ENCODE assay signal across 1 cellular context in the genomic region with DNA sequence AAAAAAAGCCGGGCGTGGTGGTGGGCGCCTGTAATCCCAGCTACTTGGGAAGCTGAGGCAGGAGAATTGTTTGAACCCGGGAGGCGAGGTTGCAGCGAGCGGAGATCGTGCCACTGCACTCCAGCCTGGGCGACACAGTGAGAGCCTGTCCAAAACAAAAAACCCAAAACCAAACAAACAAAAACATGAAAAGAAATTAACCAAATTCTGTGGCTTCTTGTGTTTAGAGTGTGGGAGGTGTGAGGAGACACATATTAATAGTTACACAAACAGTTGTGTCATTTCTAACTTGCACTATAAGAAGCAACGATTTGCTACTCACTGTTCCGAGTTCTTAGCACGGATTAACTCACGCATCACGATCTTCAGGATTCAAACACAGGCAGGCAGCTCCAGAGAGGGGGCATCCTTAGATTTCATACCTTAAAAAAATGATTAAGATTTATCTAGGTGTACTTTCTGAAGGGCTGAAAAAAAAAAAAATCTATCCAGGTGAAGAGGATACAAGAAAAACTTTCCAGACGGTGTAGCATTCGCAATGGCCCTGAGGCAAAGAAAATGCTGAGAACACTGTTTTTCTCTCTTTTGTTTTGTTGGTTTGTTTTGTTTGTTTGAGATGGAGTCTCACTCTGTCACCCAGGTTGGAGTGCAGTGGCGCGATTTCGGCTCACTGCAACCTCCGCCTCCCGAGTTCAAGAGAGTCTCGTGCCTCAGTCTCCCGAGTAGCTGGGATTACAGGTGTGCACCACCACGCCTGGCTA.
A peak's percentile ranks its signal among the peaks of the same experiment; 100 is the strongest.
TF ChIP-seq lines count a peak whose summit lies in the region.

No MANE protein-coding gene starts in this region.

TF ChIP-seq in K562, 482 proteins besides CTCF, POLR2A, EP300 and RAD21 (continued from another document and continues in another):
- TF ChIP-seq, protein P1, sequence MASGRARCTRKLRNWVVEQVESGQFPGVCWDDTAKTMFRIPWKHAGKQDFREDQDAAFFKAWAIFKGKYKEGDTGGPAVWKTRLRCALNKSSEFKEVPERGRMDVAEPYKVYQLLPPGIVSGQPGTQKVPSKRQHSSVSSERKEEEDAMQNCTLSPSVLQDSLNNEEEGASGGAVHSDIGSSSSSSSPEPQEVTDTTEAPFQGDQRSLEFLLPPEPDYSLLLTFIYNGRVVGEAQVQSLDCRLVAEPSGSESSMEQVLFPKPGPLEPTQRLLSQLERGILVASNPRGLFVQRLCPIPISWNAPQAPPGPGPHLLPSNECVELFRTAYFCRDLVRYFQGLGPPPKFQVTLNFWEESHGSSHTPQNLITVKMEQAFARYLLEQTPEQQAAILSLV (tag; IDR thresholded peaks at IDR 0.05): no peak
- no peak for TF ChIP-seq JUN (IDR thresholded peaks at IDR 0.05; ENCODE audit: borderline replicate concordance, low read depth, low read length)
- TF ChIP-seq JUN (CRISPR knock-in tag; IDR thresholded peaks at IDR 0.05; ENCODE audit: borderline replicate concordance): no peak
- no peak for TF ChIP-seq NFE2L1 (tag; IDR thresholded peaks at IDR 0.05; ENCODE audit: borderline replicate concordance, low read depth)
- no peak for TF ChIP-seq FOXM1 (IDR thresholded peaks at IDR 0.05; ENCODE audit: low read depth)
- no peak for TF ChIP-seq FOXM1 (CRISPR knock-in tag; IDR thresholded peaks at IDR 0.05; ENCODE audit: low read depth)
- peak; percentile 68; the same call in 1 of the 2 replicates for TF ChIP-seq HLTF (IDR thresholded peaks at IDR 0.05)
- TF ChIP-seq, protein P2, sequence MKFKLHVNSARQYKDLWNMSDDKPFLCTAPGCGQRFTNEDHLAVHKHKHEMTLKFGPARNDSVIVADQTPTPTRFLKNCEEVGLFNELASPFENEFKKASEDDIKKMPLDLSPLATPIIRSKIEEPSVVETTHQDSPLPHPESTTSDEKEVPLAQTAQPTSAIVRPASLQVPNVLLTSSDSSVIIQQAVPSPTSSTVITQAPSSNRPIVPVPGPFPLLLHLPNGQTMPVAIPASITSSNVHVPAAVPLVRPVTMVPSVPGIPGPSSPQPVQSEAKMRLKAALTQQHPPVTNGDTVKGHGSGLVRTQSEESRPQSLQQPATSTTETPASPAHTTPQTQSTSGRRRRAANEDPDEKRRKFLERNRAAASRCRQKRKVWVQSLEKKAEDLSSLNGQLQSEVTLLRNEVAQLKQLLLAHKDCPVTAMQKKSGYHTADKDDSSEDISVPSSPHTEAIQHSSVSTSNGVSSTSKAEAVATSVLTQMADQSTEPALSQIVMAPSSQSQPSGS (CRISPR knock-in tag; IDR thresholded peaks at IDR 0.05): no peak
- no peak for TF ChIP-seq POLR2AphosphoS5 (IDR thresholded peaks at IDR 0.05; ENCODE audit: control insufficient read depth, insufficient read depth, low read depth, low read length)
- TF ChIP-seq MIER1 (IDR thresholded peaks at IDR 0.05; ENCODE audit: low read depth): no peak
- no peak for TF ChIP-seq RBM25 (IDR thresholded peaks at IDR 0.05; ENCODE audit: low read depth, low read length, severe bottlenecking)
- TF ChIP-seq, protein P3, sequence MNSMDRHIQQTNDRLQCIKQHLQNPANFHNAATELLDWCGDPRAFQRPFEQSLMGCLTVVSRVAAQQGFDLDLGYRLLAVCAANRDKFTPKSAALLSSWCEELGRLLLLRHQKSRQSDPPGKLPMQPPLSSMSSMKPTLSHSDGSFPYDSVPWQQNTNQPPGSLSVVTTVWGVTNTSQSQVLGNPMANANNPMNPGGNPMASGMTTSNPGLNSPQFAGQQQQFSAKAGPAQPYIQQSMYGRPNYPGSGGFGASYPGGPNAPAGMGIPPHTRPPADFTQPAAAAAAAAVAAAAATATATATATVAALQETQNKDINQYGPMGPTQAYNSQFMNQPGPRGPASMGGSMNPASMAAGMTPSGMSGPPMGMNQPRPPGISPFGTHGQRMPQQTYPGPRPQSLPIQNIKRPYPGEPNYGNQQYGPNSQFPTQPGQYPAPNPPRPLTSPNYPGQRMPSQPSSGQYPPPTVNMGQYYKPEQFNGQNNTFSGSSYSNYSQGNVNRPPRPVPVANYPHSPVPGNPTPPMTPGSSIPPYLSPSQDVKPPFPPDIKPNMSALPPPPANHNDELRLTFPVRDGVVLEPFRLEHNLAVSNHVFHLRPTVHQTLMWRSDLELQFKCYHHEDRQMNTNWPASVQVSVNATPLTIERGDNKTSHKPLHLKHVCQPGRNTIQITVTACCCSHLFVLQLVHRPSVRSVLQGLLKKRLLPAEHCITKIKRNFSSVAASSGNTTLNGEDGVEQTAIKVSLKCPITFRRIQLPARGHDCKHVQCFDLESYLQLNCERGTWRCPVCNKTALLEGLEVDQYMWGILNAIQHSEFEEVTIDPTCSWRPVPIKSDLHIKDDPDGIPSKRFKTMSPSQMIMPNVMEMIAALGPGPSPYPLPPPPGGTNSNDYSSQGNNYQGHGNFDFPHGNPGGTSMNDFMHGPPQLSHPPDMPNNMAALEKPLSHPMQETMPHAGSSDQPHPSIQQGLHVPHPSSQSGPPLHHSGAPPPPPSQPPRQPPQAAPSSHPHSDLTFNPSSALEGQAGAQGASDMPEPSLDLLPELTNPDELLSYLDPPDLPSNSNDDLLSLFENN (IDR thresholded peaks at IDR 0.05; ENCODE audit: low read depth in 2 of 2, low read length in 2 of 2): no peak
- no peak for TF ChIP-seq BHLHE40 (IDR thresholded peaks at IDR 0.05; ENCODE audit: low read length)
- TF ChIP-seq, protein P4, sequence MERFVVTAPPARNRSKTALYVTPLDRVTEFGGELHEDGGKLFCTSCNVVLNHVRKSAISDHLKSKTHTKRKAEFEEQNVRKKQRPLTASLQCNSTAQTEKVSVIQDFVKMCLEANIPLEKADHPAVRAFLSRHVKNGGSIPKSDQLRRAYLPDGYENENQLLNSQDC (CRISPR knock-in tag; IDR thresholded peaks at IDR 0.05): no peak
- no peak for TF ChIP-seq CHD2 (IDR thresholded peaks at IDR 0.05; ENCODE audit: low read depth, low read length)
- no peak for TF ChIP-seq ZNF23 (CRISPR knock-in tag; IDR thresholded peaks at IDR 0.05)
- no peak for TF ChIP-seq PCBP2 (IDR thresholded peaks at IDR 0.05; ENCODE audit: low read depth, low read length, poor library complexity, severe bottlenecking)
- no peak for TF ChIP-seq ZNF121 (CRISPR knock-in tag; conservative IDR thresholded peaks at IDR 0.05)
- TF ChIP-seq, protein P5, sequence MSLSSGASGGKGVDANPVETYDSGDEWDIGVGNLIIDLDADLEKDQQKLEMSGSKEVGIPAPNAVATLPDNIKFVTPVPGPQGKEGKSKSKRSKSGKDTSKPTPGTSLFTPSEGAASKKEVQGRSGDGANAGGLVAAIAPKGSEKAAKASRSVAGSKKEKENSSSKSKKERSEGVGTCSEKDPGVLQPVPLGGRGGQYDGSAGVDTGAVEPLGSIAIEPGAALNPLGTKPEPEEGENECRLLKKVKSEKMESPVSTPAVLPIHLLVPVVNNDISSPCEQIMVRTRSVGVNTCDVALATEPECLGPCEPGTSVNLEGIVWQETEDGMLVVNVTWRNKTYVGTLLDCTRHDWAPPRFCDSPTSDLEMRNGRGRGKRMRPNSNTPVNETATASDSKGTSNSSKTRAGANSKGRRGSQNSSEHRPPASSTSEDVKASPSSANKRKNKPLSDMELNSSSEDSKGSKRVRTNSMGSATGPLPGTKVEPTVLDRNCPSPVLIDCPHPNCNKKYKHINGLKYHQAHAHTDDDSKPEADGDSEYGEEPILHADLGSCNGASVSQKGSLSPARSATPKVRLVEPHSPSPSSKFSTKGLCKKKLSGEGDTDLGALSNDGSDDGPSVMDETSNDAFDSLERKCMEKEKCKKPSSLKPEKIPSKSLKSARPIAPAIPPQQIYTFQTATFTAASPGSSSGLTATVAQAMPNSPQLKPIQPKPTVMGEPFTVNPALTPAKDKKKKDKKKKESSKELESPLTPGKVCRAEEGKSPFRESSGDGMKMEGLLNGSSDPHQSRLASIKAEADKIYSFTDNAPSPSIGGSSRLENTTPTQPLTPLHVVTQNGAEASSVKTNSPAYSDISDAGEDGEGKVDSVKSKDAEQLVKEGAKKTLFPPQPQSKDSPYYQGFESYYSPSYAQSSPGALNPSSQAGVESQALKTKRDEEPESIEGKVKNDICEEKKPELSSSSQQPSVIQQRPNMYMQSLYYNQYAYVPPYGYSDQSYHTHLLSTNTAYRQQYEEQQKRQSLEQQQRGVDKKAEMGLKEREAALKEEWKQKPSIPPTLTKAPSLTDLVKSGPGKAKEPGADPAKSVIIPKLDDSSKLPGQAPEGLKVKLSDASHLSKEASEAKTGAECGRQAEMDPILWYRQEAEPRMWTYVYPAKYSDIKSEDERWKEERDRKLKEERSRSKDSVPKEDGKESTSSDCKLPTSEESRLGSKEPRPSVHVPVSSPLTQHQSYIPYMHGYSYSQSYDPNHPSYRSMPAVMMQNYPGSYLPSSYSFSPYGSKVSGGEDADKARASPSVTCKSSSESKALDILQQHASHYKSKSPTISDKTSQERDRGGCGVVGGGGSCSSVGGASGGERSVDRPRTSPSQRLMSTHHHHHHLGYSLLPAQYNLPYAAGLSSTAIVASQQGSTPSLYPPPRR (CRISPR knock-in tag; IDR thresholded peaks at IDR 0.05; ENCODE audit: borderline replicate concordance): no peak
- TF ChIP-seq NFATC3 (IDR thresholded peaks at IDR 0.05): 0 out of 2 replicates have a peak, but pooled peaks have one; percentile 12
- no peak for TF ChIP-seq PRMT5 (CRISPR knock-in tag; IDR thresholded peaks at IDR 0.05)
- TF ChIP-seq WHSC1 (IDR thresholded peaks at IDR 0.05; ENCODE audit: low read length): no peak
- no peak for TF ChIP-seq KAT8 (IDR thresholded peaks at IDR 0.05; ENCODE audit: low read depth)
- TF ChIP-seq, protein P6, sequence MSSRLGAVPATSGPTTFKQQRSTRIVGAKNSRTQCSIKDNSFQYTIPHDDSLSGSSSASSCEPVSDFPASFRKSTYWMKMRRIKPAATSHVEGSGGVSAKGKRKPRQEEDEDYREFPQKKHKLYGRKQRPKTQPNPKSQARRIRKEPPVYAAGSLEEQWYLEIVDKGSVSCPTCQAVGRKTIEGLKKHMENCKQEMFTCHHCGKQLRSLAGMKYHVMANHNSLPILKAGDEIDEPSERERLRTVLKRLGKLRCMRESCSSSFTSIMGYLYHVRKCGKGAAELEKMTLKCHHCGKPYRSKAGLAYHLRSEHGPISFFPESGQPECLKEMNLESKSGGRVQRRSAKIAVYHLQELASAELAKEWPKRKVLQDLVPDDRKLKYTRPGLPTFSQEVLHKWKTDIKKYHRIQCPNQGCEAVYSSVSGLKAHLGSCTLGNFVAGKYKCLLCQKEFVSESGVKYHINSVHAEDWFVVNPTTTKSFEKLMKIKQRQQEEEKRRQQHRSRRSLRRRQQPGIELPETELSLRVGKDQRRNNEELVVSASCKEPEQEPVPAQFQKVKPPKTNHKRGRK (tag; IDR thresholded peaks at IDR 0.05): no peak
- TF ChIP-seq, protein P7, sequence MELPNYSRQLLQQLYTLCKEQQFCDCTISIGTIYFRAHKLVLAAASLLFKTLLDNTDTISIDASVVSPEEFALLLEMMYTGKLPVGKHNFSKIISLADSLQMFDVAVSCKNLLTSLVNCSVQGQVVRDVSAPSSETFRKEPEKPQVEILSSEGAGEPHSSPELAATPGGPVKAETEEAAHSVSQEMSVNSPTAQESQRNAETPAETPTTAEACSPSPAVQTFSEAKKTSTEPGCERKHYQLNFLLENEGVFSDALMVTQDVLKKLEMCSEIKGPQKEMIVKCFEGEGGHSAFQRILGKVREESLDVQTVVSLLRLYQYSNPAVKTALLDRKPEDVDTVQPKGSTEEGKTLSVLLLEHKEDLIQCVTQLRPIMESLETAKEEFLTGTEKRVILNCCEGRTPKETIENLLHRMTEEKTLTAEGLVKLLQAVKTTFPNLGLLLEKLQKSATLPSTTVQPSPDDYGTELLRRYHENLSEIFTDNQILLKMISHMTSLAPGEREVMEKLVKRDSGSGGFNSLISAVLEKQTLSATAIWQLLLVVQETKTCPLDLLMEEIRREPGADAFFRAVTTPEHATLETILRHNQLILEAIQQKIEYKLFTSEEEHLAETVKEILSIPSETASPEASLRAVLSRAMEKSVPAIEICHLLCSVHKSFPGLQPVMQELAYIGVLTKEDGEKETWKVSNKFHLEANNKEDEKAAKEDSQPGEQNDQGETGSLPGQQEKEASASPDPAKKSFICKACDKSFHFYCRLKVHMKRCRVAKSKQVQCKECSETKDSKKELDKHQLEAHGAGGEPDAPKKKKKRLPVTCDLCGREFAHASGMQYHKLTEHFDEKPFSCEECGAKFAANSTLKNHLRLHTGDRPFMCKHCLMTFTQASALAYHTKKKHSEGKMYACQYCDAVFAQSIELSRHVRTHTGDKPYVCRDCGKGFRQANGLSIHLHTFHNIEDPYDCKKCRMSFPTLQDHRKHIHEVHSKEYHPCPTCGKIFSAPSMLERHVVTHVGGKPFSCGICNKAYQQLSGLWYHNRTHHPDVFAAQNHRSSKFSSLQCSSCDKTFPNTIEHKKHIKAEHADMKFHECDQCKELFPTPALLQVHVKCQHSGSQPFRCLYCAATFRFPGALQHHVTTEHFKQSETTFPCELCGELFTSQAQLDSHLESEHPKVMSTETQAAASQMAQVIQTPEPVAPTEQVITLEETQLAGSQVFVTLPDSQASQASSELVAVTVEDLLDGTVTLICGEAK (IDR thresholded peaks at IDR 0.05): peak; percentile 48
- TF ChIP-seq, protein P7 (CRISPR knock-in tag; IDR thresholded peaks at IDR 0.05): no peak
- TF ChIP-seq POLR2B (IDR thresholded peaks at IDR 0.05; ENCODE audit: low read depth, partially characterized antibody): no peak
- 0 out of 2 replicates have a peak, but pooled peaks have one; percentile 7 for TF ChIP-seq PHF21A (IDR thresholded peaks at IDR 0.05; ENCODE audit: borderline replicate concordance, low read depth)
- TF ChIP-seq SMARCC2 (IDR thresholded peaks at IDR 0.05; ENCODE audit: low read depth): no peak
